ENCODE assay signal across 1 cellular context in genomic region chr18:22933206-22933957, GRCh38.
A peak's percentile ranks its signal among the peaks of the same experiment; 100 is the strongest.
TF ChIP-seq lines count a peak whose summit lies in the region.

Gene RBBP8 (plus strand): TSS chr18:22933328. CDS start chr18:22936852, 3,524 bp downstream.

TF ChIP-seq in HepG2, 621 proteins besides CTCF, POLR2A, EP300 and RAD21 (continued from another document and continues in another):
- TF ChIP-seq, protein P1, sequence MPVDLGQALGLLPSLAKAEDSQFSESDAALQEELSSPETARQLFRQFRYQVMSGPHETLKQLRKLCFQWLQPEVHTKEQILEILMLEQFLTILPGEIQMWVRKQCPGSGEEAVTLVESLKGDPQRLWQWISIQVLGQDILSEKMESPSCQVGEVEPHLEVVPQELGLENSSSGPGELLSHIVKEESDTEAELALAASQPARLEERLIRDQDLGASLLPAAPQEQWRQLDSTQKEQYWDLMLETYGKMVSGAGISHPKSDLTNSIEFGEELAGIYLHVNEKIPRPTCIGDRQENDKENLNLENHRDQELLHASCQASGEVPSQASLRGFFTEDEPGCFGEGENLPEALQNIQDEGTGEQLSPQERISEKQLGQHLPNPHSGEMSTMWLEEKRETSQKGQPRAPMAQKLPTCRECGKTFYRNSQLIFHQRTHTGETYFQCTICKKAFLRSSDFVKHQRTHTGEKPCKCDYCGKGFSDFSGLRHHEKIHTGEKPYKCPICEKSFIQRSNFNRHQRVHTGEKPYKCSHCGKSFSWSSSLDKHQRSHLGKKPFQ (CRISPR knock-in tag; IDR thresholded peaks at IDR 0.05; ENCODE audit: insufficient replicate concordance) = peak; percentile 82
- no peak for TF ChIP-seq ZNF670 (CRISPR knock-in tag; IDR thresholded peaks at IDR 0.05; ENCODE audit: borderline replicate concordance)
- no peak for TF ChIP-seq HNRNPUL1 (IDR thresholded peaks at IDR 0.05; ENCODE audit: low read depth, low read length)
- no peak for TF ChIP-seq ELF4 (CRISPR knock-in tag; IDR thresholded peaks at IDR 0.05; ENCODE audit: borderline replicate concordance)
- TF ChIP-seq TOE1 (CRISPR knock-in tag; IDR thresholded peaks at IDR 0.05) = no peak; the same call in 1 of the 2 replicates
- no peak for TF ChIP-seq ZNF570 (CRISPR knock-in tag; IDR thresholded peaks at IDR 0.05; ENCODE audit: borderline replicate concordance)
- TF ChIP-seq ZBTB25 (CRISPR knock-in tag; IDR thresholded peaks at IDR 0.05) = no peak; the same call in 1 of the 2 replicates
- TF ChIP-seq HDAC2 (CRISPR knock-in tag; IDR thresholded peaks at IDR 0.05) = peak; percentile 57
- TF ChIP-seq LBX2 (CRISPR knock-in tag; IDR thresholded peaks at IDR 0.05; ENCODE audit: borderline replicate concordance) = no peak
- TF ChIP-seq HMGXB3 (CRISPR knock-in tag; IDR thresholded peaks at IDR 0.05; ENCODE audit: borderline replicate concordance) = peak; percentile 70; the same call in 1 of the 2 replicates
- no peak for TF ChIP-seq IKZF1 (IDR thresholded peaks at IDR 0.05)
- no peak; the same call in 1 of the 2 replicates for TF ChIP-seq RNF2 (conservative IDR thresholded peaks at IDR 0.05; ENCODE audit: low read depth)
- no peak for TF ChIP-seq ZNF737 (CRISPR knock-in tag; IDR thresholded peaks at IDR 0.05; ENCODE audit: borderline replicate concordance)
- no peak for TF ChIP-seq PTBP1 (IDR thresholded peaks at IDR 0.05; ENCODE audit: low read depth, low read length, poor library complexity, severe bottlenecking)
- no peak for TF ChIP-seq STAT5B (CRISPR knock-in tag; IDR thresholded peaks at IDR 0.05)
- TF ChIP-seq GTF2F1 (IDR thresholded peaks at IDR 0.05; ENCODE audit: low read length) = no peak
- TF ChIP-seq NFRKB (IDR thresholded peaks at IDR 0.05) = no peak
- TF ChIP-seq, protein P2, sequence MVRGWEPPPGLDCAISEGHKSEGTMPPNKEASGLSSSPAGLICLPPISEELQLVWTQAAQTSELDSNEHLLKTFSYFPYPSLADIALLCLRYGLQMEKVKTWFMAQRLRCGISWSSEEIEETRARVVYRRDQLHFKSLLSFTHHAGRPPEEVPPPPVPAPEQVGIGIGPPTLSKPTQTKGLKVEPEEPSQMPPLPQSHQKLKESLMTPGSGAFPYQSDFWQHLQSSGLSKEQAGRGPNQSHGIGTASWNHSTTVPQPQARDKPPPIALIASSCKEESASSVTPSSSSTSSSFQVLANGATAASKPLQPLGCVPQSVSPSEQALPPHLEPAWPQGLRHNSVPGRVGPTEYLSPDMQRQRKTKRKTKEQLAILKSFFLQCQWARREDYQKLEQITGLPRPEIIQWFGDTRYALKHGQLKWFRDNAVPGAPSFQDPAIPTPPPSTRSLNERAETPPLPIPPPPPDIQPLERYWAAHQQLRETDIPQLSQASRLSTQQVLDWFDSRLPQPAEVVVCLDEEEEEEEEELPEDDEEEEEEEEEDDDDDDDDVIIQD (CRISPR knock-in tag; IDR thresholded peaks at IDR 0.05; ENCODE audit: low read depth) = peak; percentile 75; the same call in 1 of the 2 replicates
- peak; percentile 91 for TF ChIP-seq ZC3H13 (CRISPR knock-in tag; IDR thresholded peaks at IDR 0.05)
- peak; percentile 66; the same call in 1 of the 2 replicates for TF ChIP-seq ZNF224 (CRISPR knock-in tag; IDR thresholded peaks at IDR 0.05)
- no peak for TF ChIP-seq AHDC1 (CRISPR knock-in tag; IDR thresholded peaks at IDR 0.05; ENCODE audit: borderline replicate concordance)
- peak; percentile 37; the same call in 1 of the 2 replicates for TF ChIP-seq ZNF235 (CRISPR knock-in tag; IDR thresholded peaks at IDR 0.05; ENCODE audit: borderline replicate concordance)
- TF ChIP-seq SMAD9 (CRISPR knock-in tag; IDR thresholded peaks at IDR 0.05) = no peak; the same call in none of the 2 replicates
- TF ChIP-seq MAF1 (CRISPR knock-in tag; IDR thresholded peaks at IDR 0.05; ENCODE audit: borderline replicate concordance) = peak; percentile 48; the same call in 1 of the 2 replicates
- 0 out of 2 replicates have a peak, but pooled peaks have one; percentile 55 for TF ChIP-seq ZNF468 (CRISPR knock-in tag; IDR thresholded peaks at IDR 0.05)
- TF ChIP-seq, protein P3, sequence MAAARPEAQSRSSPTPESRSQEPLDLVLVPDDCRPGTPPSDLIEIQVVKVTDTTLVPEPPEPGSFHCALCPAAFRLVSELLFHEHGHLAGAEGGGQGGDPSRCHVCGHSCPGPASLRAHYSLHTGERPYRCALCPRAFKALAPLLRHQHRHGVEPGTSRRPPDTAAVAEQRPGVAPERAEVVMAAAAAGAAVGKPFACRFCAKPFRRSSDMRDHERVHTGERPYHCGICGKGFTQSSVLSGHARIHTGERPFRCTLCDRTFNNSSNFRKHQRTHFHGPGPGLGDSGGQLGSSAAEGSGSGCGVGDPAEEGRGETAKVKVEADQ (CRISPR knock-in tag; IDR thresholded peaks at IDR 0.05; ENCODE audit: borderline replicate concordance) = no peak; the same call in 1 of the 2 replicates
- no peak for TF ChIP-seq ZNF761 (CRISPR knock-in tag; conservative IDR thresholded peaks at IDR 0.05)
- TF ChIP-seq NFKBIZ (CRISPR knock-in tag; IDR thresholded peaks at IDR 0.05) = 0 out of 2 replicates have a peak, but pooled peaks have one; percentile 5
- peak; percentile 60 for TF ChIP-seq THAP11 (CRISPR knock-in tag; IDR thresholded peaks at IDR 0.05)
- TF ChIP-seq ZNF251 (CRISPR knock-in tag; IDR thresholded peaks at IDR 0.05) = no peak
- TF ChIP-seq ZNF335 (CRISPR knock-in tag; IDR thresholded peaks at IDR 0.05) = no peak
- peak; percentile 43 for TF ChIP-seq ZMYM4 (CRISPR knock-in tag; IDR thresholded peaks at IDR 0.05)
- TF ChIP-seq SIN3A (IDR thresholded peaks at IDR 0.05; ENCODE audit: borderline replicate concordance, low read depth, low read length) = peak; percentile 45; the same call in 1 of the 2 replicates
- TF ChIP-seq TBX2 (CRISPR knock-in tag; IDR thresholded peaks at IDR 0.05; ENCODE audit: borderline replicate concordance) = peak; percentile 76
- TF ChIP-seq, protein P4, sequence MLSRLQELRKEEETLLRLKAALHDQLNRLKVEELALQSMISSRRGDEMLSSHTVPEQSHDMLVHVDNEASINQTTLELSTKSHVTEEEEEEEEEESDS (CRISPR knock-in tag; IDR thresholded peaks at IDR 0.05; ENCODE audit: borderline replicate concordance) = no peak
- TF ChIP-seq ZFP82 (CRISPR knock-in tag; IDR thresholded peaks at IDR 0.05; ENCODE audit: borderline replicate concordance) = no peak
- peak; percentile 82; the same call in 1 of the 2 replicates for TF ChIP-seq ZNF501 (CRISPR knock-in tag; IDR thresholded peaks at IDR 0.05)
- peak; percentile 86 for TF ChIP-seq KMT2A (CRISPR knock-in tag; IDR thresholded peaks at IDR 0.05)
- TF ChIP-seq SALL1 (CRISPR knock-in tag; IDR thresholded peaks at IDR 0.05) = peak; percentile 75
- no peak for TF ChIP-seq SP1 (IDR thresholded peaks at IDR 0.05)
- peak; percentile 70; the same call in 1 of the 2 replicates for TF ChIP-seq SP1 (CRISPR knock-in tag; IDR thresholded peaks at IDR 0.05)
- TF ChIP-seq, protein P5, sequence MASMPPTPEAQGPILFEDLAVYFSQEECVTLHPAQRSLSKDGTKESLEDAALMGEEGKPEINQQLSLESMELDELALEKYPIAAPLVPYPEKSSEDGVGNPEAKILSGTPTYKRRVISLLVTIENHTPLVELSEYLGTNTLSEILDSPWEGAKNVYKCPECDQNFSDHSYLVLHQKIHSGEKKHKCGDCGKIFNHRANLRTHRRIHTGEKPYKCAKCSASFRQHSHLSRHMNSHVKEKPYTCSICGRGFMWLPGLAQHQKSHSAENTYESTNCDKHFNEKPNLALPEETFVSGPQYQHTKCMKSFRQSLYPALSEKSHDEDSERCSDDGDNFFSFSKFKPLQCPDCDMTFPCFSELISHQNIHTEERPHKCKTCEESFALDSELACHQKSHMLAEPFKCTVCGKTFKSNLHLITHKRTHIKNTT (CRISPR knock-in tag; IDR thresholded peaks at IDR 0.05) = no peak
- no peak for TF ChIP-seq ZNF136 (CRISPR knock-in tag; IDR thresholded peaks at IDR 0.05; ENCODE audit: low read depth)
- TF ChIP-seq FOXA1 (IDR thresholded peaks at IDR 0.05) = no peak
- no peak for TF ChIP-seq FOXA1 (CRISPR knock-in tag; IDR thresholded peaks at IDR 0.05)
- TF ChIP-seq RFX5 (IDR thresholded peaks at IDR 0.05; ENCODE audit: low read depth, low read length) = 0 out of 2 replicates have a peak, but pooled peaks have one; percentile 19
- TF ChIP-seq NR2F1 (CRISPR knock-in tag; IDR thresholded peaks at IDR 0.05) = no peak
- TF ChIP-seq ZNF121 (CRISPR knock-in tag; IDR thresholded peaks at IDR 0.05) = 0 out of 2 replicates have a peak, but pooled peaks have one; percentile 16
- no peak; the same call in 1 of the 2 replicates for TF ChIP-seq ZNF782 (CRISPR knock-in tag; IDR thresholded peaks at IDR 0.05; ENCODE audit: borderline replicate concordance)
- TF ChIP-seq NR2F2 (IDR thresholded peaks at IDR 0.05; ENCODE audit: borderline replicate concordance, low read depth) = no peak
- TF ChIP-seq KLF12 (CRISPR knock-in tag; IDR thresholded peaks at IDR 0.05; ENCODE audit: borderline replicate concordance) = no peak
- TF ChIP-seq ZNF232 (CRISPR knock-in tag; IDR thresholded peaks at IDR 0.05; ENCODE audit: borderline replicate concordance) = peak; percentile 10; the same call in 1 of the 2 replicates
